In the genomic region with DNA sequence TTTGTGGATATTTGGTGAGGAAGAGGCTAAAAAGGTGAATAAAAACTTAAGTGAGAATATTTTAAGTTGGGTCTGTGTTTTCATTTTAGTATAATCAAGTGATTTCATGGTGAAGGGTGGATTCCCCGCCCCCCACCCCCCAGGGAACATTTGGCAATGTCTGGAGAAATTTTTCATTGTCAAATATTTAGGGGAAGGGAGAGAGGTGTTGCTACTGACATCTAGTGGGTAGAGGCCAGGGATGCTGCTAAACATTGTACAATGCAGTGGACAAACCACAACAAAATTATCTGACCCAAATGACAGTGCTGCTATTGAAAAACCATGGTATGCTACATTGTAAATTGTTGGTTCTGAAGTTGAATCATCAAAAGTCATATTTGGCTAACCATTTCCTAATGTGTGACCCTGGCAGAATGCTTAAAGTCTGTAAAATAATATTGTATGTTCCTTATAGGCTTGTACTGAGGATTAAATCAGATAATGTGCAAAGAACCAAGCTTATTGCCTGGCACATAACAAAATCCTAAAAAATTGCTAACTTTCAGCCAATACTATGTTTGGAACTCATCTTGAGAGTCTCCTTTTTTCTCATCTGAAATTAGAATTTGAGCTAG, we compare ENCODE assay signal across 8 cellular contexts. TPM values are rescaled to one million over a fixed set of nuclear protein-coding genes. Genes with fewer than 3 reads are reported as not detected.
DNase-seq lines count a peak whose midpoint lies in the region; TF ChIP-seq lines count a peak whose summit lies in the region.

No MANE protein-coding gene starts in this region.

- peak; percentile 25 for DNase-seq in ACHN
- DNase-seq in GM12865 (ENCODE audit: low read depth), result peak; percentile 26
- peak; percentile 51 for DNase-seq in RPMI7951 (ENCODE audit: low read depth)
- peak; percentile 61 for DNase-seq in fibroblast of the aortic adventitia (ENCODE audit: low read depth)
- DNase-seq in cerebellum (ENCODE audit: low spot score), result no peak
- no peak for DNase-seq in glutamatergic neuron
- DNase-seq in GOT3 (lab: John Stamatoyannopoulos, UW), result no peak
- DNase-seq in NCI-H187 treated with DMSO at 0.1 percent for 48 hours (lab: John Stamatoyannopoulos, UW), result no peak

- H3K36me3 Mint-ChIP-seq in glutamatergic neuron (ENCODE audit: unreplicated experiment), result peaks cover 5% of the 10 kb centered on the region

- TF ChIP-seq CTCF in GM12865 (IDR thresholded peaks at IDR 0.05; ENCODE audit: insufficient read depth, low read depth, low read length, missing control alignments) (peak; percentile 41), fibroblast of the aortic adventitia (IDR thresholded peaks at IDR 0.05; ENCODE audit: insufficient read depth, low read length) (peak; percentile 71), glutamatergic neuron (IDR thresholded peaks at IDR 0.05; ENCODE audit: partially characterized antibody, unreplicated experiment) (no peak)

- H3K4me1 Mint-ChIP-seq in glutamatergic neuron (ENCODE audit: low read depth, unreplicated experiment), result peaks cover 4% of the 10 kb centered on the region

- H3K4me3 ChIP-seq in GM12865 (ENCODE audit: low read depth, low read length), result no peak overlapping the region
- H3K4me3 ChIP-seq in fibroblast of the aortic adventitia (ENCODE audit: low read depth, low read length), result no peak overlapping the region

- in situ Hi-C loops in ACHN (cut with HindIII; ENCODE audit: low pct_ligation_motif_present, low pct_unique_long_range_greater_than_20kb, low sequenced_read_pairs), result no loop called here

- peaks cover 3% of the 10 kb centered on the region for H3K27me3 Mint-ChIP-seq in glutamatergic neuron (ENCODE audit: unreplicated experiment)

- no peak overlapping the region for H3K4me3 Mint-ChIP-seq in glutamatergic neuron (ENCODE audit: unreplicated experiment)

- peaks cover 5% of the 10 kb centered on the region for H3K9me3 Mint-ChIP-seq in glutamatergic neuron (ENCODE audit: unreplicated experiment)

- H3K27ac Mint-ChIP-seq in glutamatergic neuron (ENCODE audit: unreplicated experiment), result no peak overlapping the region

RNA-seq across cellular contexts. Expression of gene C5orf24, which starts 5.6 kb away (rescaled TPM):
- total RNA-seq in RPMI7951 (2014; rRNA removed; shearing (Covaris generic)), result 40.6 and 47.0 TPM in 2 replicates
- total RNA-seq in fibroblast of the aortic adventitia (ENCODE audit: low replicate concordance), result 18.7 and 61.5 TPM in 2 replicates
- 68.9 TPM for total RNA-seq in cerebellum
- 43.2 TPM for total RNA-seq in glutamatergic neuron (ENCODE audit: unreplicated experiment)

RNA-seq across cellular contexts. Expression of gene TXNDC15, which starts 22.8 kb away (rescaled TPM):
- 83.4 and 104 TPM in 2 replicates for total RNA-seq in RPMI7951 (2014; rRNA removed; shearing (Covaris generic))
- total RNA-seq in fibroblast of the aortic adventitia (ENCODE audit: low replicate concordance), result 39.9 and 85.9 TPM in 2 replicates
- 82.0 TPM for total RNA-seq in cerebellum
- total RNA-seq in glutamatergic neuron (ENCODE audit: unreplicated experiment), result 57.5 TPM

RNA-seq across cellular contexts. Expression of gene PCBD2, which starts 53.5 kb away (rescaled TPM):
- 4.1 and 4.9 TPM in 2 replicates for total RNA-seq in RPMI7951 (2014; rRNA removed; shearing (Covaris generic))
- 0.90 and 8.9 TPM in 2 replicates for total RNA-seq in fibroblast of the aortic adventitia (ENCODE audit: low replicate concordance)
- total RNA-seq in cerebellum, result 10.3 TPM
- 9.9 TPM for total RNA-seq in glutamatergic neuron (ENCODE audit: unreplicated experiment)

Comparison
In these comparisons a context has a peak if more than half of its experiments do, and no peak if none do; other contexts are left out.
1. DNase-seq: peak in ACHN (single experiment), GM12865 (single experiment), RPMI7951 (single experiment) and fibroblast of the aortic adventitia (single experiment); none in cerebellum (single experiment), glutamatergic neuron (single experiment), GOT3 (single experiment) and NCI-H187 treated with DMSO at 0.1 percent for 48 hours (single experiment).